8 cellular contexts compared by ENCODE assay signal in genomic region chr21:23968722-23969647, GRCh38.
DNase-seq lines count a peak whose midpoint lies in the region; ATAC-seq, FAIRE-seq and TF ChIP-seq lines count a peak whose summit lies in the region.

No MANE protein-coding gene starts in this region.

- DNase-seq in COLO668 (lab: John Stamatoyannopoulos, UW; ENCODE audit: unreplicated experiment) (peak; percentile 83), NCI-H748 treated with DMSO at 0.1 percent for 48 hours (lab: John Stamatoyannopoulos, UW) (peak; percentile 85), fibroblast of lung (ENCODE audit: low read depth in 2 of 2) (peak; percentile 12 to 29), GM12892 (ENCODE audit: insufficient read length) (no peak)
- peak; percentile 85 for DNase-seq in activated CD4-positive, alpha-beta memory T cell treated with anti-CD3 and anti-CD28 coated beads, Interleukin-2, amount 10 ng/mL, durations not matched to agents 7 days and 5 days
- DNase-seq in stimulated activated CD4-positive, alpha-beta T cell treated with anti-CD3 and anti-CD28 coated beads, Interleukin-2, amount 100 ng/mL, for 48 hours = peak; percentile 68

- no peaks in the 10 kb centered on the region for H3K36me3 ChIP-seq in fibroblast of lung (ENCODE audit: control insufficient read depth, insufficient read depth, low read length)

- H2AFZ ChIP-seq in fibroblast of lung (ENCODE audit: low read length) = no peak overlapping the region

- H3K4me2 ChIP-seq in fibroblast of lung (ENCODE audit: extremely low read depth, insufficient read depth, low read length) = no peak overlapping the region

- H3K4me3 ChIP-seq in fibroblast of lung (replicated peaks in 1 of 4; ENCODE audit: control extremely low read depth in 1 of 4, insufficient read depth in 1 of 4, low read depth in 3 of 4, low read length in 4 of 4) = no peak overlapping the region

- CTCF ChIA-PET in activated CD4-positive, alpha-beta memory T cell treated with anti-CD3 and anti-CD28 coated beads, Interleukin-2, amount 10 ng/mL, durations not matched to agents 7 days and 5 days (lab: Charles Lee) = interaction anchor here (0.6 to 1.7 kb wide), 7 partner anchors 13 to 1177 kb away, joined by 3 to 16 read pairs (median 5); no protein-coding TSS in a partner anchor

- no peak overlapping the region for H3K9ac ChIP-seq in fibroblast of lung (ENCODE audit: insufficient read depth, low read length)

- POLR2A ChIA-PET in activated CD4-positive, alpha-beta memory T cell treated with anti-CD3 and anti-CD28 coated beads, Interleukin-2, amount 10 ng/mL, durations not matched to agents 7 days and 5 days (lab: Charles Lee) = interaction anchor here (1.1 kb wide), 1 partner anchor 107 kb away, joined by 3 read pairs; no protein-coding TSS in a partner anchor

- H3K27ac ChIP-seq in fibroblast of lung (ENCODE audit: insufficient read depth, low read length) = no peak overlapping the region

- no peak for FAIRE-seq in GM12892 (lab: Jason Lieb, UNC)

- ATAC-seq in GM19455 (IDR thresholded peaks at IDR 0.05; ENCODE audit: unreplicated experiment) = peak; percentile 95
- peak; percentile 92 for ATAC-seq in HG03520 (IDR thresholded peaks at IDR 0.05; ENCODE audit: unreplicated experiment)

- H3K4me3 Mint-ChIP-seq in activated CD4-positive, alpha-beta memory T cell treated with anti-CD3 and anti-CD28 coated beads, Interleukin-2, amount 10 ng/mL, durations not matched to agents 7 days and 5 days = peak overlapping the region; percentile 31

- no peaks in the 10 kb centered on the region for H3K4me1 ChIP-seq in fibroblast of lung (ENCODE audit: control insufficient read depth, extremely low read depth, insufficient read depth, low read length)

- H3K79me2 ChIP-seq in fibroblast of lung (ENCODE audit: control insufficient read depth, insufficient read depth, low read length) = no peaks in the 10 kb centered on the region

- no peaks in the 10 kb centered on the region for H4K20me1 ChIP-seq in fibroblast of lung (ENCODE audit: control insufficient read depth, extremely low read depth, insufficient read depth, low read length)

- H3K27me3 Mint-ChIP-seq in activated CD4-positive, alpha-beta memory T cell treated with anti-CD3 and anti-CD28 coated beads, Interleukin-2, amount 10 ng/mL, durations not matched to agents 7 days and 5 days = no peaks in the 10 kb centered on the region

- H3K27me3 ChIP-seq in fibroblast of lung (ENCODE audit: control insufficient read depth, insufficient read depth, low read length) = no peaks in the 10 kb centered on the region

- H3K9me3 Mint-ChIP-seq in activated CD4-positive, alpha-beta memory T cell treated with anti-CD3 and anti-CD28 coated beads, Interleukin-2, amount 10 ng/mL, durations not matched to agents 7 days and 5 days = no peaks in the 10 kb centered on the region

- TF ChIP-seq CTCF in fibroblast of lung (conservative IDR thresholded peaks at IDR 0.05 in 1 of 2, IDR thresholded peaks at IDR 0.05 in 1 of 2; ENCODE audit: low read depth in 1 of 2, low read length in 2 of 2) = peak in 1 of 2 donors; percentile 59

- H3K36me3 Mint-ChIP-seq in activated CD4-positive, alpha-beta memory T cell treated with anti-CD3 and anti-CD28 coated beads, Interleukin-2, amount 10 ng/mL, durations not matched to agents 7 days and 5 days (ENCODE audit: low read depth) = no peaks in the 10 kb centered on the region

- no peak for TF ChIP-seq POLR2A in GM12892 (IDR thresholded peaks at IDR 0.05; ENCODE audit: low read depth, low read length)

- peaks cover 28% of the 10 kb centered on the region for H3K4me1 Mint-ChIP-seq in activated CD4-positive, alpha-beta memory T cell treated with anti-CD3 and anti-CD28 coated beads, Interleukin-2, amount 10 ng/mL, durations not matched to agents 7 days and 5 days

- H3K27ac Mint-ChIP-seq in activated CD4-positive, alpha-beta memory T cell treated with anti-CD3 and anti-CD28 coated beads, Interleukin-2, amount 10 ng/mL, durations not matched to agents 7 days and 5 days = peak overlapping the region; percentile 88

- no peaks in the 10 kb centered on the region for H3K9me3 ChIP-seq in fibroblast of lung (ENCODE audit: control insufficient read depth, insufficient read depth, low read depth, low read length)
